1 cellular context compared by ENCODE assay signal in the genomic region with DNA sequence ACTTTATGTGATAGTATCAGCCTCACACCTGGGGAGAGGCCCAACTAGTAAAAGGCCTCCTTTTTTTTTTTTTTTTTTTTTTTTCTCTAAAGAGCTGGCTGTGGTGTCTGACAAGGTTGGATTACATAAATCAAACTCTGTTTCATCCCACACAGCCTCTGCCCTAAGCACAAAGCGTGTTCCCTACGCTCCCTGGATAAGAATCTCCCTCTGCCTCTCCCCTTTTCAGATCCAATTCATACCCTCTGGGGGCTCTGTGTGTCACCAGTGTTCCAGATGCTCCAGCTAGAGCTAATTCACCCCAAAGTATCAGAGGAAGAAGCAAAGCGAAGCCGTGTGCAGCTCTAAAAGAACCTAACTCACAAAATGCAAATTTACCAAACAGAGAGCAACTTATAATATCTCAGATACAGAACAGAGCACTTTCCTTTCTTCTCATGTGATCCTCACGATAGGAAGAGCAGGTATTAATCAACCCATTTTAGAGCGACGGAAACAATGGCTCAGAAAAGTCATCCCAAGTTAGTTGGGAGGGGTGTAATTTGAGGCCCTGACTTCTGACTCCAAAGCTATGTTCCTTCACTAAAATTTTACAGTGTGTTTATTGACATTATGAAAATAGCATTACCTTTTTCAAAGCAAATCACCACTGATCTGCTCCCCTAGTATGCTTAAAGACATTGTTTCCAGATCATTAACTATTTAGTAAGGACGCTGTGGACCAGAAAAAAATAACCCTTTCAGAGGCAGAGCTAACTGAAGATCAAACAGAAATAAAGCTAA.
TF ChIP-seq lines count a peak whose summit lies in the region.

No MANE protein-coding gene starts in this region.

TF ChIP-seq in GM12878, 131 proteins besides CTCF, POLR2A, EP300 and RAD21 (continued from another document):
- no peak for TF ChIP-seq ESRRA (IDR thresholded peaks at IDR 0.05; ENCODE audit: low read length)
- TF ChIP-seq IKZF1 (conservative IDR thresholded peaks at IDR 0.05), result no peak; the same call in 1 of the 2 replicates
- TF ChIP-seq, protein P1, sequence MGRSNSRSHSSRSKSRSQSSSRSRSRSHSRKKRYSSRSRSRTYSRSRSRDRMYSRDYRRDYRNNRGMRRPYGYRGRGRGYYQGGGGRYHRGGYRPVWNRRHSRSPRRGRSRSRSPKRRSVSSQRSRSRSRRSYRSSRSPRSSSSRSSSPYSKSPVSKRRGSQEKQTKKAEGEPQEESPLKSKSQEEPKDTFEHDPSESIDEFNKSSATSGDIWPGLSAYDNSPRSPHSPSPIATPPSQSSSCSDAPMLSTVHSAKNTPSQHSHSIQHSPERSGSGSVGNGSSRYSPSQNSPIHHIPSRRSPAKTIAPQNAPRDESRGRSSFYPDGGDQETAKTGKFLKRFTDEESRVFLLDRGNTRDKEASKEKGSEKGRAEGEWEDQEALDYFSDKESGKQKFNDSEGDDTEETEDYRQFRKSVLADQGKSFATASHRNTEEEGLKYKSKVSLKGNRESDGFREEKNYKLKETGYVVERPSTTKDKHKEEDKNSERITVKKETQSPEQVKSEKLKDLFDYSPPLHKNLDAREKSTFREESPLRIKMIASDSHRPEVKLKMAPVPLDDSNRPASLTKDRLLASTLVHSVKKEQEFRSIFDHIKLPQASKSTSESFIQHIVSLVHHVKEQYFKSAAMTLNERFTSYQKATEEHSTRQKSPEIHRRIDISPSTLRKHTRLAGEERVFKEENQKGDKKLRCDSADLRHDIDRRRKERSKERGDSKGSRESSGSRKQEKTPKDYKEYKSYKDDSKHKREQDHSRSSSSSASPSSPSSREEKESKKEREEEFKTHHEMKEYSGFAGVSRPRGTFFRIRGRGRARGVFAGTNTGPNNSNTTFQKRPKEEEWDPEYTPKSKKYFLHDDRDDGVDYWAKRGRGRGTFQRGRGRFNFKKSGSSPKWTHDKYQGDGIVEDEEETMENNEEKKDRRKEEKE (IDR thresholded peaks at IDR 0.05), result no peak
